16 cellular contexts compared by ENCODE assay signal in the genomic region with DNA sequence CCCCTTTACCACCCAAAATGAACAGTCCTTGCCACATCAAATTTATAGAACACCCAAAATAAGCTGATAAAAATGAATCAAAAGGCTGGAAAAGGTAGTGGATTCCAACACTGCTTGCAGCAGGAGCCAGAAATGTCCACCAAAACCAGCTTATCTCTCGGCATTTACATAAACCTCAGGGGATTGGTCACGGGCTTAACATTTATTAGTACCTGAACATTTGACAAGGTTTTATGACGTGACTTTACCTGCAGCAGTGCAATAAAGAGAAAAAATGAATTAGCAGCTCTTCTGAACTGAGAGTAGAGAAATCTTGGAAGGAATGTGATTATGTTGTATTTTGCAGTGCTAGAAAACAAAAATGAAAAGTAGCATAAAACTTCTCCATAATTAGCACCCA.
"Had no signal": no experiment of that assay in that cellular context is flagged by ENCODE, and none has a peak within 500 bp of the region (broad histone marks: within the 10 kb centered on the region; RNA-seq: fewer than 3 reads in every experiment).

No MANE protein-coding gene starts in this region.

- H3K36me3 Mint-ChIP-seq: type B pancreatic cell had no signal

- H3K9me3 ChIP-seq: esophagus muscularis mucosa, lower lobe of right lung, stomach had no signal

- H3K4me3 Mint-ChIP-seq: activated CD4-positive, alpha-beta T cell treated with anti-CD3 and anti-CD28 coated beads for 36 hours; neural crest cell; type B pancreatic cell had no signal

- H3K27ac Mint-ChIP-seq: activated CD4-positive, alpha-beta T cell treated with anti-CD3 and anti-CD28 coated beads for 36 hours; progenitor cell of endocrine pancreas; type B pancreatic cell had no signal

- H3K27me3 ChIP-seq: esophagus muscularis mucosa, stomach had no signal

- H3K4me1 Mint-ChIP-seq: neural crest cell had no signal

- DNase-seq: activated CD4-positive, alpha-beta T cell treated with anti-CD3 and anti-CD28 coated beads for 36 hours; activated CD4-positive, alpha-beta T cell treated with anti-CD3 and anti-CD28 coated beads, Interleukin-2, amount 50 U/mL, for 48 hours; activated gamma-delta T cell; amniotic stem cell; effector CD8-positive, alpha-beta T cell; lower lobe of right lung; stimulated activated CD4-positive, alpha-beta T cell treated with anti-CD3 and anti-CD28 coated beads, Interleukin-12 subunit alpha, Interleukin-12 subunit beta, amount 100 ng/mL, for 4 hours; stimulated activated CD4-positive, alpha-beta T cell treated with anti-CD3 and anti-CD28 coated beads, Interleukin-1b, Interleukin-23, amount 100 ng/mL, for 48 hours; stomach; T-helper 2 cell had no signal

- ATAC-seq: activated CD4-positive, alpha-beta T cell treated with anti-CD3 and anti-CD28 coated beads for 36 hours; activated naive CD4-positive, alpha-beta T cell treated with anti-CD3 and anti-CD28 coated beads, Interleukin-2, amount 50 U/mL, for 72 hours; lower lobe of right lung had no signal

- H3K4me3 ChIP-seq: esophagus muscularis mucosa, lower lobe of right lung, stomach had no signal

- H3K9me3 Mint-ChIP-seq: activated naive CD4-positive, alpha-beta T cell treated with anti-CD3 and anti-CD28 coated beads, Interleukin-2, amount 50 U/mL, for 72 hours; neural crest cell; type B pancreatic cell had no signal

- H3K27ac ChIP-seq: esophagus muscularis mucosa, lower lobe of right lung, stomach, VCaP had no signal

- H3K27me3 Mint-ChIP-seq: activated CD4-positive, alpha-beta T cell treated with anti-CD3 and anti-CD28 coated beads for 36 hours; progenitor cell of endocrine pancreas; type B pancreatic cell had no signal

- H3K36me3 ChIP-seq: lower lobe of right lung had no signal
